ENCODE assay signal across 8 cellular contexts in the genomic region with DNA sequence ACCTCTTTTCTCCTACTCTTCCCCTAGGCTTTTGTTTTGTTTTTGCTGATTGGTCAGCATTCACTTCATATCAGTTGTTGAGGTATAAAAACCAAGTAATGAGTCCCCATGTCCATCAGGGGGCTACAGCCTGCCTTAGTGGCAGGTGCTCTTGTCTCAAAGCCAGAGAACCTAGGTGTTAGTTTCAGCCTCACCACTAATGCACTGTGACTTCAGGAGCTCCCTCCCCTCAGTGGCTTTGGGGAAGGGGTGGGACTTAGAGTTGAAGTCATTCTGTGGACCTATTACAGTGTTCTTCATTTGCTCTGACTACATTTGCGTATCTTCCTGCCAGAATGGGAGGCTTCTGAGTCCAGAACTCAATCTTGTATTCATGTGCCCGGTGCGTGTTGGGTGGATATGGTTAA. TPM values are rescaled to one million over a fixed set of nuclear protein-coding genes. Genes with fewer than 3 reads are reported as not detected.
DNase-seq lines count a peak whose midpoint lies in the region; ATAC-seq and TF ChIP-seq lines count a peak whose summit lies in the region.

No MANE protein-coding gene starts in this region.

- no peaks in the 10 kb centered on the region for H3K9me3 ChIP-seq in left lung

- intact Hi-C loops in left lung (cut with DNase I) = no loop called here

- H3K27ac ChIP-seq in left lung = no peak overlapping the region

- H3K27ac Mint-ChIP-seq in stimulated activated naive CD8-positive, alpha-beta T cell treated with anti-CD3 and anti-CD28 coated beads, Interleukin-15, amount 100 ng/mL, for 72 hours = no peak overlapping the region

- H3K36me3 ChIP-seq in left lung = no peaks in the 10 kb centered on the region

- no peak overlapping the region for H3K4me3 ChIP-seq in left lung

- peaks cover 0 to 7% of the 10 kb centered on the region in 2 donors for H3K9me3 Mint-ChIP-seq in stimulated activated naive CD8-positive, alpha-beta T cell treated with anti-CD3 and anti-CD28 coated beads, Interleukin-15, amount 100 ng/mL, for 72 hours

- TF ChIP-seq CTCF in left lung (IDR thresholded peaks at IDR 0.05) = no peak

- H3K4me1 ChIP-seq in left lung = peaks cover 6 to 52% of the 10 kb centered on the region in 2 donors

- H3K4me1 Mint-ChIP-seq in stimulated activated naive CD8-positive, alpha-beta T cell treated with anti-CD3 and anti-CD28 coated beads, Interleukin-15, amount 100 ng/mL, for 72 hours = peaks cover 51% of the 10 kb centered on the region

- no peaks in the 10 kb centered on the region for H3K27me3 Mint-ChIP-seq in stimulated activated naive CD8-positive, alpha-beta T cell treated with anti-CD3 and anti-CD28 coated beads, Interleukin-15, amount 100 ng/mL, for 72 hours

- H3K4me3 Mint-ChIP-seq in stimulated activated naive CD8-positive, alpha-beta T cell treated with anti-CD3 and anti-CD28 coated beads, Interleukin-15, amount 100 ng/mL, for 72 hours = no peak overlapping the region

- DNase-seq in activated T-helper 9 cell treated with anti-CD3 and anti-CD28 coated beads, Interleukin-2, amount 50 U/mL, for 16 hours (ENCODE audit: low read depth) = peak; percentile 2
- peak; percentile 69 to 81 for DNase-seq in stimulated activated naive CD8-positive, alpha-beta T cell treated with anti-CD3 and anti-CD28 coated beads, Interleukin-15, amount 100 ng/mL, for 72 hours
- no peak for DNase-seq in H4 (ENCODE audit: low spot score)
- DNase-seq in left lung = no peak
- no peak for DNase-seq in NCI-H128 (lab: John Stamatoyannopoulos, UW; ENCODE audit: unreplicated experiment)

- H3K27me3 ChIP-seq in left lung = no peaks in the 10 kb centered on the region

- ATAC-seq in GM18498 (IDR thresholded peaks at IDR 0.05; ENCODE audit: unreplicated experiment) (peak; percentile 100), GM21367 (IDR thresholded peaks at IDR 0.05; ENCODE audit: unreplicated experiment) (peak; percentile 99), HG03469 (IDR thresholded peaks at IDR 0.05; ENCODE audit: unreplicated experiment) (peak; percentile 98), left lung (no peak)
- ATAC-seq in stimulated activated naive CD8-positive, alpha-beta T cell treated with anti-CD3 and anti-CD28 coated beads, Interleukin-15, amount 100 ng/mL, for 72 hours = peak; percentile 100

RNA-seq across cellular contexts. Expression of gene NR2C2, which starts 41.6 kb away (rescaled TPM):
- total RNA-seq in H4 (2014; rRNA removed; shearing (Covaris generic)) = 12.0 and 12.7 TPM in 2 replicates
- total RNA-seq in left lung = 10 to 100 TPM; 37.7 to 41.9 TPM

Comparison
In these comparisons a context has a peak if more than half of its experiments do, and no peak if none do; other contexts are left out.
1. DNase-seq: peak in activated T-helper 9 cell treated with anti-CD3 and anti-CD28 coated beads, Interleukin-2, amount 50 U/mL, for 16 hours (single experiment) and stimulated activated naive CD8-positive, alpha-beta T cell treated with anti-CD3 and anti-CD28 coated beads, Interleukin-15, amount 100 ng/mL, for 72 hours (2 of 2); none in H4 (single experiment), left lung (0 of 2) and NCI-H128 (single experiment).